Comparison of ENCODE assay signal across 10 cellular contexts in the genomic region with DNA sequence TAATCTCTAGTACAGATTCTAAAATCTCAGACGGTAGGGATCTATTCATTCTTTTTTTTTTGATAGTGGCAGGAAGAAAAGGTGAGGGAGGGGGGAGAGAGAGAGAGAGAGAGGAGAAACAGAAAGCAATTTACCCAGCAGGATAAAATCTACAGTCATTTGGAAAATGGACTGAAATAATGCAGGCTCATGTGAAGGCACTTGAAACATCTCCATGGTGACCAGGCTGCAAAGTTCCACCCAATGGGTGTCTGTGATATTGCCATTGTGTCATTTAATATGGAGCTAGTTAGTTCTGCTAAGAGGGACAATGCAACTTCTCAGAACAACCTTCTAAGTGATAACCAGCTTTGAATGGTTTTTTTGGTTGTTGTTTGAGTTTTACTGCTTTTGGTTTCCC.
DNase-seq lines count a peak whose midpoint lies in the region; ATAC-seq and TF ChIP-seq lines count a peak whose summit lies in the region.
"Had no signal": no experiment of that assay in that cellular context is flagged by ENCODE, and none has a peak within 500 bp of the region (broad histone marks: within the 10 kb centered on the region; RNA-seq: fewer than 3 reads in every experiment).

No MANE protein-coding gene starts in this region.

- H4K8ac ChIP-seq in mesendoderm (ENCODE audit: low read depth, low read length) = no peak overlapping the region

- H3K4me3 ChIP-seq in mesendoderm (ENCODE audit: low read length) = no peak overlapping the region
- H3K4me3 ChIP-seq: skin epidermis had no signal

- no peak overlapping the region for H2AK5ac ChIP-seq in mesendoderm (ENCODE audit: low read length)

- no peak overlapping the region for H3K18ac ChIP-seq in mesendoderm (ENCODE audit: low read length)

- no CpG with 5 or more reads among the region's 1 CpG for WGBS in mesendoderm (ENCODE audit: extremely low coverage, insufficient coverage, low lambda C conversion rate)

- POLR2A ChIA-PET in RWPE1 (lab: Yijun Ruan, JAX; ENCODE audit: low non-redundant PET) = no interaction called here

- ATAC-seq in GM18868 (IDR thresholded peaks at IDR 0.05; ENCODE audit: unreplicated experiment) (peak; percentile 77), GM21515 (IDR thresholded peaks at IDR 0.05; ENCODE audit: unreplicated experiment) (peak; percentile 69), HG03442 (IDR thresholded peaks at IDR 0.05; ENCODE audit: unreplicated experiment) (peak; percentile 88), HG03460 (IDR thresholded peaks at IDR 0.05; ENCODE audit: unreplicated experiment) (no peak)
- ATAC-seq: stimulated activated naive CD8-positive, alpha-beta T cell treated with anti-CD3 and anti-CD28 coated beads, Interleukin-15, amount 100 ng/mL, for 72 hours had no signal

- H3K4me1 ChIP-seq in mesendoderm (ENCODE audit: control insufficient read depth, low read depth, low read length) = no peaks in the 10 kb centered on the region

- H3K36me3 ChIP-seq in mesendoderm (ENCODE audit: control insufficient read depth, insufficient read depth, low read length) = no peaks in the 10 kb centered on the region

- H3K79me1 ChIP-seq in mesendoderm (ENCODE audit: low read length) = no peaks in the 10 kb centered on the region

- DNase-seq in mesendoderm (peak; percentile 7), RWPE1 (ENCODE audit: low spot score) (no peak)
- no peak for DNase-seq in activated CD4-positive, CD25-positive, alpha-beta regulatory T cell treated with anti-CD3 and anti-CD28 coated beads, Interleukin-2, amount 50 U/mL, for 72 hours
- DNase-seq: stimulated activated naive CD8-positive, alpha-beta T cell treated with anti-CD3 and anti-CD28 coated beads, Interleukin-15, amount 100 ng/mL, for 72 hours had no signal

- H3K56ac ChIP-seq in mesendoderm (ENCODE audit: low read length) = no peak overlapping the region

- H3K27me3 ChIP-seq in mesendoderm (ENCODE audit: insufficient read depth, low read length, poor library complexity) = no peaks in the 10 kb centered on the region

- H2BK15ac ChIP-seq in mesendoderm (replicated peaks; ENCODE audit: low read depth) = no peak overlapping the region

- no peak overlapping the region for H2BK5ac ChIP-seq in mesendoderm (ENCODE audit: low read length)

- no peak overlapping the region for H3K4ac ChIP-seq in mesendoderm (ENCODE audit: low read depth, low read length)

- CTCF ChIA-PET in RWPE1 (lab: Yijun Ruan, JAX) = interaction anchor here (0.6 to 1.0 kb wide), 2 partner anchors 16 to 516 kb away, joined by 3 read pairs; no protein-coding TSS in a partner anchor

- no peak overlapping the region for H4K5ac ChIP-seq in mesendoderm (ENCODE audit: low read length)

- H3K23ac ChIP-seq in mesendoderm (ENCODE audit: low read length) = no peak overlapping the region

- no peaks in the 10 kb centered on the region for H3K79me2 ChIP-seq in mesendoderm (ENCODE audit: control insufficient read depth, insufficient read depth, low read length)

- no peak overlapping the region for H3K9ac ChIP-seq in mesendoderm (ENCODE audit: low read length)

- no peak overlapping the region for H2BK120ac ChIP-seq in mesendoderm (ENCODE audit: low read depth, low read length)

- no peak overlapping the region for H3K27ac ChIP-seq in mesendoderm (ENCODE audit: low read depth, low read length)
- no peak overlapping the region for H3K27ac ChIP-seq in RWPE1
- H3K27ac ChIP-seq: C4-2B, skin epidermis had no signal

- no peak for TF ChIP-seq CTCF in RWPE1 (conservative IDR thresholded peaks at IDR 0.05; ENCODE audit: low read depth)

- H3K4me2 ChIP-seq in mesendoderm (ENCODE audit: low read length) = no peak overlapping the region
